1 cellular context compared by ENCODE assay signal in genomic region chr17:57548421-57549385, GRCh38.
TF ChIP-seq lines count a peak whose summit lies in the region.

No MANE protein-coding gene starts in this region.

TF ChIP-seq in HEK293, 187 proteins besides CTCF, POLR2A, EP300 and RAD21 (continued from another document):
- no peak for TF ChIP-seq ZBTB10 (tag by site-specific recombination; IDR thresholded peaks at IDR 0.05)
- TF ChIP-seq ZNF280C (tag by site-specific recombination; IDR thresholded peaks at IDR 0.05), result no peak
- no peak for TF ChIP-seq ZNF148 (tag by site-specific recombination; IDR thresholded peaks at IDR 0.05; ENCODE audit: borderline replicate concordance)
- TF ChIP-seq ZNF585B (tag by site-specific recombination; IDR thresholded peaks at IDR 0.05), result no peak
- TF ChIP-seq OSR2 (tag by site-specific recombination; IDR thresholded peaks at IDR 0.05), result peak; percentile 95
- TF ChIP-seq ZNF211 (tag by site-specific recombination; IDR thresholded peaks at IDR 0.05; ENCODE audit: low read depth), result no peak
- TF ChIP-seq ZXDB (tag by site-specific recombination; IDR thresholded peaks at IDR 0.05), result peak; percentile 72
- TF ChIP-seq ZNF670 (tag by site-specific recombination; IDR thresholded peaks at IDR 0.05; ENCODE audit: low read depth), result no peak
- no peak for TF ChIP-seq ZNF791 (tag by site-specific recombination; IDR thresholded peaks at IDR 0.05)
- TF ChIP-seq SP2 (tag by site-specific recombination; IDR thresholded peaks at IDR 0.05), result peak; percentile 51
- TF ChIP-seq ZNF707 (tag by site-specific recombination; IDR thresholded peaks at IDR 0.05), result no peak
- no peak for TF ChIP-seq ZNF645 (tag by site-specific recombination; IDR thresholded peaks at IDR 0.05)
- no peak for TF ChIP-seq ZNF768 (tag by site-specific recombination; IDR thresholded peaks at IDR 0.05)
- peak; percentile 56 for TF ChIP-seq ZNF146 (tag by site-specific recombination; IDR thresholded peaks at IDR 0.05)
- TF ChIP-seq ZNF398 (tag by site-specific recombination; IDR thresholded peaks at IDR 0.05), result peak; percentile 51
- TF ChIP-seq ZNF639 (tag by site-specific recombination; IDR thresholded peaks at IDR 0.05), result peak; percentile 84
- no peak for TF ChIP-seq ZNF558 (tag by site-specific recombination; IDR thresholded peaks at IDR 0.05)
- peak; percentile 7; the same call in 1 of the 2 replicates for TF ChIP-seq ZNF664 (tag by site-specific recombination; IDR thresholded peaks at IDR 0.05)
- TF ChIP-seq HIC1 (tag by site-specific recombination; IDR thresholded peaks at IDR 0.05), result 0 out of 2 replicates have a peak, but pooled peaks have one; percentile 50
- TF ChIP-seq ZNF658 (tag by site-specific recombination; IDR thresholded peaks at IDR 0.05), result no peak
- TF ChIP-seq REPIN1 (tag by site-specific recombination; IDR thresholded peaks at IDR 0.05; ENCODE audit: low read depth), result no peak
- TF ChIP-seq ZNF274 (IDR thresholded peaks at IDR 0.05; ENCODE audit: low read length), result no peak
- no peak for TF ChIP-seq ZNF274 (tag by site-specific recombination; IDR thresholded peaks at IDR 0.05; ENCODE audit: borderline replicate concordance)
- TF ChIP-seq ZNF660 (tag by site-specific recombination; IDR thresholded peaks at IDR 0.05), result no peak
- TF ChIP-seq GLIS2 (tag by site-specific recombination; IDR thresholded peaks at IDR 0.05), result no peak; the same call in 1 of the 2 replicates
- peak; percentile 96 for TF ChIP-seq SP7 (tag by site-specific recombination; IDR thresholded peaks at IDR 0.05)
- no peak for TF ChIP-seq ZNF239 (tag by site-specific recombination; IDR thresholded peaks at IDR 0.05)
- no peak for TF ChIP-seq KLF7 (tag by site-specific recombination; IDR thresholded peaks at IDR 0.05; ENCODE audit: borderline replicate concordance)
- no peak for TF ChIP-seq ZNF623 (tag by site-specific recombination; IDR thresholded peaks at IDR 0.05)
- no peak for TF ChIP-seq ZNF174 (tag by site-specific recombination; IDR thresholded peaks at IDR 0.05)
- TF ChIP-seq ZNF624 (tag by site-specific recombination; IDR thresholded peaks at IDR 0.05), result no peak
- TF ChIP-seq ZNF621 (tag by site-specific recombination; IDR thresholded peaks at IDR 0.05), result no peak
- peak; percentile 63 for TF ChIP-seq PRDM4 (tag by site-specific recombination; IDR thresholded peaks at IDR 0.05)
- TF ChIP-seq ZNF23 (tag by site-specific recombination; IDR thresholded peaks at IDR 0.05; ENCODE audit: borderline replicate concordance), result no peak
- no peak for TF ChIP-seq ZNF510 (tag by site-specific recombination; IDR thresholded peaks at IDR 0.05; ENCODE audit: insufficient replicate concordance)
- TF ChIP-seq IKZF3 (tag by site-specific recombination; IDR thresholded peaks at IDR 0.05), result peak; percentile 79
- TF ChIP-seq GLIS1 (tag by site-specific recombination; IDR thresholded peaks at IDR 0.05), result no peak
- TF ChIP-seq ZFP3 (tag by site-specific recombination; IDR thresholded peaks at IDR 0.05; ENCODE audit: low read depth), result no peak
- TF ChIP-seq ZBTB48 (tag by site-specific recombination; IDR thresholded peaks at IDR 0.05), result peak; percentile 41; the same call in 1 of the 2 replicates
TF ChIP-seq in HEK293: peak in this region for 45.
